ENCODE assay signal across 30 cellular contexts in the genomic region with DNA sequence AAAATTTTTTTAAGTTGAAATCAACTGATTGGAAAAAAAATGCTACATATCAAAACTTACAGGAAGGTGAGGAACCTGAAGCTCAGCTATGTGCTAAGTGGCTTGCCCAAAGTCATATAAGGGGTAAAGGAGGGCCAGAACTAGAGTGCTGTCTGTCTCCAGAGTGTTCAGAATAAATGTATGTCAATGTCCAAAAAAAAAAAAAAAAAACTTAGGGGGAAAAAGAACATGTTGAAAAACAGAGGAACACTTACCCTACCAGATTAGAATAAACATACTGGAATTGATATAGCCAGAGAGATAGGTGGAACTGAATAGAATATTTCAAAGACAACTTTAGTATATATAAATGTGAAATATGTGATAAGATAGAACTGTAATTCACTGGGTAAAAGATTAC. TPM values are rescaled to one million over a fixed set of nuclear protein-coding genes. Genes with fewer than 3 reads are reported as not detected.
"Had no signal": no experiment of that assay in that cellular context is flagged by ENCODE, and none has a peak within 500 bp of the region (broad histone marks: within the 10 kb centered on the region; RNA-seq: fewer than 3 reads in every experiment).

No MANE protein-coding gene starts in this region.

- H3K27ac Mint-ChIP-seq: activated CD4-positive, alpha-beta T cell treated with anti-CD3 and anti-CD28 coated beads for 36 hours; activated CD8-positive, alpha-beta T cell treated with anti-CD3 and anti-CD28 coated beads, Interleukin-2, amount 10 ng/mL, durations not matched to agents 7 days and 5 days; activated naive CD4-positive, alpha-beta T cell treated with anti-CD3 and anti-CD28 coated beads, Interleukin-2, amount 50 U/mL, for 72 hours; activated naive CD8-positive, alpha-beta T cell treated with anti-CD3 and anti-CD28 coated beads, Interleukin-2, amount 50 U/mL, for 24 hours had no signal

- ATAC-seq: activated CD4-positive, alpha-beta T cell treated with anti-CD3 and anti-CD28 coated beads for 36 hours; activated CD8-positive, alpha-beta T cell treated with anti-CD3 and anti-CD28 coated beads, Interleukin-2, amount 10 ng/mL, durations not matched to agents 7 days and 5 days; activated naive CD4-positive, alpha-beta T cell treated with anti-CD3 and anti-CD28 coated beads, Interleukin-2, amount 50 U/mL, for 72 hours; activated naive CD8-positive, alpha-beta T cell treated with anti-CD3 and anti-CD28 coated beads, Interleukin-2, amount 50 U/mL, for 24 hours; activated T-cell treated with anti-CD3 and anti-CD28 coated beads, Interleukin-2, amount 50 U/mL, for 4 hours; body of pancreas had no signal

- H3K9me3 ChIP-seq: ascending aorta, body of pancreas, MG63, Peyer's patch, SJCRH30, SK-N-SH had no signal

- H3K27me3 ChIP-seq: ascending aorta, body of pancreas, MG63, Peyer's patch, SJCRH30 had no signal

- H3K27ac ChIP-seq: ascending aorta, body of pancreas, Peyer's patch, RWPE1, SJCRH30 had no signal

- H3K4me3 Mint-ChIP-seq: activated CD4-positive, alpha-beta T cell treated with anti-CD3 and anti-CD28 coated beads for 36 hours; activated CD8-positive, alpha-beta T cell treated with anti-CD3 and anti-CD28 coated beads, Interleukin-2, amount 10 ng/mL, durations not matched to agents 7 days and 5 days; activated naive CD8-positive, alpha-beta T cell treated with anti-CD3 and anti-CD28 coated beads, Interleukin-2, amount 50 U/mL, for 24 hours; activated T-cell treated with anti-CD3 and anti-CD28 coated beads, Interleukin-2, amount 50 U/mL, for 4 hours had no signal

- H3K4me3 ChIP-seq: ascending aorta, body of pancreas, MG63, Peyer's patch, SJCRH30 had no signal

- H3K27me3 Mint-ChIP-seq: activated CD4-positive, alpha-beta T cell treated with anti-CD3 and anti-CD28 coated beads for 36 hours; activated naive CD8-positive, alpha-beta T cell treated with anti-CD3 and anti-CD28 coated beads, Interleukin-2, amount 50 U/mL, for 24 hours; IgD-negative memory B cell had no signal

- H3K36me3 ChIP-seq: Peyer's patch, SJCRH30 had no signal

- H3K9me3 Mint-ChIP-seq: activated naive CD4-positive, alpha-beta T cell treated with anti-CD3 and anti-CD28 coated beads, Interleukin-2, amount 50 U/mL, for 72 hours; activated naive CD8-positive, alpha-beta T cell treated with anti-CD3 and anti-CD28 coated beads, Interleukin-2, amount 50 U/mL, for 24 hours; activated T-cell treated with anti-CD3 and anti-CD28 coated beads, Interleukin-2, amount 50 U/mL, for 4 hours; IgD-negative memory B cell had no signal

- DNase-seq: activated CD4-positive, alpha-beta T cell treated with anti-CD3 and anti-CD28 coated beads for 36 hours; activated CD4-positive, CD25-positive, alpha-beta regulatory T cell; activated CD8-positive, alpha-beta T cell treated with anti-CD3 and anti-CD28 coated beads, Interleukin-2, amount 10 ng/mL, durations not matched to agents 7 days and 5 days; activated effector memory CD4-positive, alpha-beta T cell treated with anti-CD3 and anti-CD28 coated beads, Interleukin-2, amount 50 U/mL, for 16 hours; activated naive CD4-positive, alpha-beta T cell treated with Interleukin-2 at 50 U/mL for 16 hours; activated naive CD8-positive, alpha-beta T cell treated with anti-CD3 and anti-CD28 coated beads, Interleukin-2, amount 50 U/mL, for 24 hours; activated T-cell treated with anti-CD3 and anti-CD28 coated beads, Interleukin-2, amount 50 U/mL, for 4 hours; amniotic stem cell; body of pancreas; central memory CD4-positive, alpha-beta T cell; MG63; MV-4-11; NCI-H1092 treated with DMSO at 0.1 percent for 48 hours; NCI-H1436; NCI-H187; NCI-H2081; NCI-H510A treated with DMSO at 0.1 percent for 48 hours; NCI-H69; NK-92 treated with Interleukin-12 subunit alpha and Interleukin-12 subunit beta, amount 100 ng/mL, for 24 hours; Peyer's patch; Right ventricle myocardium superior; SJCRH30; SK-N-SH; T-helper 2 cell; T1000 had no signal

- H3K4me1 ChIP-seq: ascending aorta, body of pancreas, Peyer's patch, SJCRH30 had no signal

RNA-seq across cellular contexts. Expression of gene KCNH6, which starts 38.7 kb away (rescaled TPM):
- total RNA-seq: activated CD4-positive, alpha-beta T cell treated with anti-CD3 and anti-CD28 coated beads for 36 hours; activated CD8-positive, alpha-beta T cell treated with anti-CD3 and anti-CD28 coated beads, Interleukin-2, amount 10 ng/mL, durations not matched to agents 7 days and 5 days; activated T-cell treated with anti-CD3 and anti-CD28 coated beads, Interleukin-2, amount 50 U/mL, for 4 hours; ascending aorta; bronchial epithelial cell; Right ventricle myocardium superior; SJCRH30 had no signal
